ENCODE assay signal across 26 cellular contexts in genomic region chr5:79333852-79334557, GRCh38.
DNase-seq lines count a peak whose midpoint lies in the region; ATAC-seq, FAIRE-seq and TF ChIP-seq lines count a peak whose summit lies in the region.
"Had no signal": no experiment of that assay in that cellular context is flagged by ENCODE, and none has a peak within 500 bp of the region (broad histone marks: within the 10 kb centered on the region; RNA-seq: fewer than 3 reads in every experiment).

No MANE protein-coding gene starts in this region.

- peak; percentile 95 for ATAC-seq in HepG2
- no peak for ATAC-seq in right lobe of liver
- no peak for ATAC-seq in HG02852 (IDR thresholded peaks at IDR 0.05; ENCODE audit: unreplicated experiment)
- ATAC-seq: heart left ventricle; left lobe of liver; naive thymus-derived CD4-positive, alpha-beta T cell; Right ventricle myocardium inferior had no signal

- no peak for FAIRE-seq in HepG2 (lab: Jason Lieb, UNC)
- FAIRE-seq: small intestine had no signal

- BruUV-seq in HepG2 (replicated peaks; lab: Mats Ljungman, UMichigan), result no TSS peak
- BruUV-seq in OCI-LY7 (replicated peaks; lab: Mats Ljungman, UMichigan), result no TSS peak

- H3K27me3 ChIP-seq in HepG2 (ENCODE audit: control insufficient read depth in 1 of 2, insufficient read depth in 2 of 2, low read length in 2 of 2) (no peaks in the 10 kb centered on the region), right lobe of liver (no peaks in the 10 kb centered on the region), tibial nerve (no peaks in the 10 kb centered on the region), stomach (no peaks in the 10 kb centered on the region)
- H3K27me3 ChIP-seq: dorsolateral prefrontal cortex, heart left ventricle had no signal

- TF ChIP-seq CTCF in HepG2 (CRISPR knock-in tag; IDR thresholded peaks at IDR 0.05), result peak; percentile 43
- no peak for TF ChIP-seq CTCF in right lobe of liver (IDR thresholded peaks at IDR 0.05)
- peak; percentile 38 for TF ChIP-seq CTCF in OCI-LY7 (conservative IDR thresholded peaks at IDR 0.05; ENCODE audit: low read length)
- peak; percentile 31 for TF ChIP-seq CTCF in epithelial cell of proximal tubule (conservative IDR thresholded peaks at IDR 0.05; ENCODE audit: low read depth, low read length)
- no peak for TF ChIP-seq CTCF in tibial nerve (IDR thresholded peaks at IDR 0.05)
- no peak for TF ChIP-seq CTCF in stomach (IDR thresholded peaks at IDR 0.05)

- TF ChIP-seq POLR2A in HepG2 (IDR thresholded peaks at IDR 0.05; ENCODE audit: insufficient read depth in 1 of 2, low read depth in 2 of 2, low read length in 2 of 2) (no peak), right lobe of liver (IDR thresholded peaks at IDR 0.05) (no peak), tibial nerve (IDR thresholded peaks at IDR 0.05) (no peak), stomach (IDR thresholded peaks at IDR 0.05) (no peak)

- H3K79me2 ChIP-seq in HepG2 (ENCODE audit: insufficient read depth, low read length) (no peaks in the 10 kb centered on the region), OCI-LY7 (ENCODE audit: insufficient read depth, low read depth, low read length) (no peaks in the 10 kb centered on the region)

- 0 out of 2 replicates have a peak, but pooled peaks have one; percentile 20 for TF ChIP-seq RAD21 in HepG2 (CRISPR knock-in tag; IDR thresholded peaks at IDR 0.05)

- H3K36me3 ChIP-seq in HepG2 (replicated peaks in 1 of 2; ENCODE audit: control insufficient read depth in 1 of 2, insufficient read depth in 2 of 2, low read length in 2 of 2), result no peaks in the 10 kb centered on the region
- H3K36me3 ChIP-seq in right lobe of liver, result no peaks in the 10 kb centered on the region
- no peaks in the 10 kb centered on the region for H3K36me3 ChIP-seq in OCI-LY7 (ENCODE audit: insufficient read depth, low read length)
- no peaks in the 10 kb centered on the region for H3K36me3 ChIP-seq in tibial nerve
- no peaks in the 10 kb centered on the region for H3K36me3 ChIP-seq in stomach
- H3K36me3 ChIP-seq: heart left ventricle had no signal

- H3K9me3 ChIP-seq in HepG2 (ENCODE audit: low read length) (no peaks in the 10 kb centered on the region), right lobe of liver (no peaks in the 10 kb centered on the region), OCI-LY7 (ENCODE audit: low read length) (no peaks in the 10 kb centered on the region), tibial nerve (peaks cover 0 to 13% (median 2%) of the 10 kb centered on the region in 4 donors), stomach (peaks cover 0 to 5% (median 0%) of the 10 kb centered on the region in 4 donors)
- H3K9me3 ChIP-seq: heart left ventricle had no signal

- DNase-seq in HepG2 (ENCODE audit: low spot score) (peak; percentile 10), right lobe of liver (no peak), OCI-LY7 (ENCODE audit: low spot score) (peak; percentile 5), epithelial cell of proximal tubule (ENCODE audit: low read depth) (no peak), tibial nerve (ENCODE audit: low spot score in 2 of 2) (no peak), stomach (no peak), kidney tubule cell (ENCODE audit: low spot score) (no peak)
- DNase-seq: activated CD4-positive, alpha-beta memory T cell treated with anti-CD3 and anti-CD28 coated beads for 36 hours; activated CD8-positive, alpha-beta memory T cell treated with anti-CD3 and anti-CD28 coated beads, Interleukin-2, amount 50 U/mL, for 48 hours; aorta; C1 segment of cervical spinal cord; central memory CD4-positive, alpha-beta T cell; dorsolateral prefrontal cortex; heart left ventricle; Karpas-422; naive thymus-derived CD4-positive, alpha-beta T cell; NCI-H187; NCI-H526; OCI-M1; small intestine; substantia nigra; SW 1271; T1000 had no signal

- POLR2A ChIA-PET in HepG2 (lab: Yijun Ruan, JAX), result no interaction called here
- POLR2A ChIA-PET in OCI-LY7 (lab: Charles Lee), result interaction anchor here (0.5 kb wide), 1 partner anchor 259 kb away, joined by 4 read pairs; no protein-coding TSS in a partner anchor

- H3K4me3 ChIP-seq in HepG2 (replicated peaks in 1 of 3; ENCODE audit: insufficient read depth in 1 of 3, low read depth in 2 of 3, low read length in 3 of 3) (peak overlapping the region in 1 of 3 experiments; percentile 26; a peak in 2 of 6 replicates), right lobe of liver (no peak overlapping the region), OCI-LY7 (ENCODE audit: low read depth, low read length, poor library complexity, severe bottlenecking) (no peak overlapping the region), epithelial cell of proximal tubule (ENCODE audit: low read depth, low read length) (no peak overlapping the region), tibial nerve (no peak overlapping the region), stomach (no peak overlapping the region)
- H3K4me3 ChIP-seq: dorsolateral prefrontal cortex, heart left ventricle had no signal

- H4K20me1 ChIP-seq in HepG2 (ENCODE audit: insufficient read depth, low read length) (no peaks in the 10 kb centered on the region), OCI-LY7 (ENCODE audit: insufficient read depth, low read length) (no peaks in the 10 kb centered on the region)

- H3K27ac ChIP-seq in HepG2 (ENCODE audit: extremely low read length, insufficient read depth, low read length) (no peak overlapping the region), right lobe of liver (no peak overlapping the region), OCI-LY7 (ENCODE audit: low read depth, low read length, poor library complexity, severe bottlenecking) (no peak overlapping the region), tibial nerve (no peak overlapping the region), stomach (no peak overlapping the region)
- H3K27ac ChIP-seq: heart left ventricle had no signal

- H3K4me1 ChIP-seq in HepG2 (ENCODE audit: insufficient read depth, low read length) (peaks cover 8% of the 10 kb centered on the region), right lobe of liver (no peaks in the 10 kb centered on the region), OCI-LY7 (ENCODE audit: insufficient read depth, low read length, poor library complexity, severe bottlenecking) (no peaks in the 10 kb centered on the region), tibial nerve (no peaks in the 10 kb centered on the region), stomach (no peaks in the 10 kb centered on the region)
- H3K4me1 ChIP-seq: heart left ventricle had no signal

- in situ Hi-C loops in HepG2 (cut with HindIII; ENCODE audit: extremely low pct_ligation_motif_present, low pct_unique_long_range_greater_than_20kb), result no loop called here

- CTCF ChIA-PET in HepG2 (lab: Yijun Ruan, JAX; ENCODE audit: low intra/inter-chr PET ratio, low total read pairs), result no interaction called here
- CTCF ChIA-PET in OCI-LY7 (lab: Charles Lee; ENCODE audit: unreplicated experiment), result no interaction called here

- H2AFZ ChIP-seq in HepG2 (ENCODE audit: low read length) (no peak overlapping the region), OCI-LY7 (ENCODE audit: low read length) (no peak overlapping the region)

- intact Hi-C loops in HepG2 (cut with micrococcal nuclease; ENCODE audit: unreplicated experiment) (loop anchor here (10.0 kb wide), 1 partner anchor 309 kb away; no protein-coding TSS in a partner anchor), right lobe of liver (cut with DNase I) (no loop called here), OCI-LY7 (cut with micrococcal nuclease; ENCODE audit: unreplicated experiment) (no loop called here), stomach (cut with DNase I; ENCODE audit: low total_unique reads) (no loop called here)

- no peak for TF ChIP-seq EP300 in HepG2 (IDR thresholded peaks at IDR 0.05; ENCODE audit: low read depth in 2 of 2, low read length in 2 of 2)
- no peak for TF ChIP-seq EP300 in HepG2 (CRISPR knock-in tag; IDR thresholded peaks at IDR 0.05; ENCODE audit: borderline replicate concordance)
- no peak for TF ChIP-seq EP300 in tibial nerve (IDR thresholded peaks at IDR 0.05)
- TF ChIP-seq EP300 in stomach (IDR thresholded peaks at IDR 0.05), result no peak

- H3K4me2 ChIP-seq in HepG2 (ENCODE audit: low read depth, low read length) (peak overlapping the region; percentile 68), OCI-LY7 (ENCODE audit: low read length) (no peak overlapping the region)

- no peaks in the 10 kb centered on the region for H3K9me2 ChIP-seq in OCI-LY7 (ENCODE audit: insufficient read depth, low read length)

- no peak overlapping the region for H3K9ac ChIP-seq in HepG2 (ENCODE audit: insufficient read depth, low read depth, low read length)

- 34% methylated on average over 10 of the region's 10 CpGs for WGBS in HepG2 (ENCODE audit: low lambda C conversion rate)
- WGBS in right lobe of liver (ENCODE audit: insufficient coverage, low coverage, low lambda C conversion rate, missing lambda C conversion rate), result 51% methylated on average over 6 of the region's 10 CpGs
- 68 to 77% methylated on average over 10 of the region's 10 CpGs for WGBS in tibial nerve, 2 donors
- WGBS in stomach, 5 donors, result 73 to 85% (median 74%) methylated on average over 10 of the region's 10 CpGs

TF ChIP-seq in HepG2, 621 proteins besides CTCF, POLR2A, EP300 and RAD21:
- no peak for TF ChIP-seq ZNF496 (CRISPR knock-in tag; IDR thresholded peaks at IDR 0.05; ENCODE audit: insufficient replicate concordance)
- TF ChIP-seq HOXA9 (CRISPR knock-in tag; IDR thresholded peaks at IDR 0.05; ENCODE audit: borderline replicate concordance), result no peak
- TF ChIP-seq STAG1 (CRISPR knock-in tag; IDR thresholded peaks at IDR 0.05), result peak; percentile 44
- TF ChIP-seq SIX4 (CRISPR knock-in tag; IDR thresholded peaks at IDR 0.05), result no peak
- TF ChIP-seq ELF4 (CRISPR knock-in tag; IDR thresholded peaks at IDR 0.05; ENCODE audit: borderline replicate concordance), result no peak
TF ChIP-seq in HepG2: peak in this region for 1.

Comparison
In these comparisons a context has a peak if more than half of its experiments do, and no peak if none do; other contexts are left out.
1. DNase-seq: peak in HepG2 (single experiment) and OCI-LY7 (single experiment); none in right lobe of liver (0 of 3), epithelial cell of proximal tubule (single experiment), tibial nerve (0 of 2), stomach (single experiment) and kidney tubule cell (single experiment).
2. CTCF ChIP-seq: peak in HepG2 (single experiment), OCI-LY7 (single experiment) and epithelial cell of proximal tubule (single experiment); none in right lobe of liver (0 of 4), tibial nerve (0 of 5) and stomach (0 of 7).